8 cellular contexts compared by ENCODE assay signal in the genomic region with DNA sequence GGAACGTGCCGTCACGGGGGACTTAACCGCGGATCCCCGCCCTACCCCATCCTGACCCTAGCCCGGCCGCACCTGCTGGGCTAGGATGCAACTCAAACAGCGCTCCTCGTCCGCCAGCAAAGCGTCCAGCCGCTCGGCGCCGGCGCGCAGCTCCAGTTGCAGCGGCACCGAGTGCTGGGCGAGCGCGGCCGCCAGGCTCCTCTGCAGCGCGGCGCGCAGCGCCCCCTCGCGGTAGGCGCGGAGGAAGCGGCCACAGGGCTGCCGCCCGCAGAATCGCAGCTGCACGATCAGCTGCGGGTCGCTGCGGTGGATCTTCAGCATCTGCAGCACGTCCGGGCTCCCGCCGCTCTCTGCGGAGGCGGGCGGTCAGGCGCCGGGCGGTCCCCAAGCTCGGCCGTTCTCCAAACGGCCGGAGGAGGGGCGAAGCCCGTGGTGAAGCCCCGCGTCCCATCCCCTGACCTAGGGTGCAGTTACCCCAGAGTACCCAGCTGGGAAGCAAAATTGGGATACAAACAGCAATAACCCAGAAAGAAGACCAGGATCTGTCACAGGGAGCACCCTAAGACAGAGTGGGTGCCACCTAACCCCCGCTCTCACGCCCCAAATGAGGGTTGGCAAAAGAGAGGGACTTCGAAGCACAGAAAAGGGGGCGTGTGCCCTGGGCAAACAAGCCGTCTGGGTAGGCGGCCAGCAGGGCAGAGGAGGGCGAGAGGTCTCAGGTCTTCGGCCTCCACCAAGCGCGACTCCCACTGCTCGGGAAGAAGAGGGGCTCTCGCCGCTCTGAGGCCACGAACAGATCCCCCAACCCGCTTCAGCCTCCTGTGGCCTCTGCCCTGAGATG. TPM values are rescaled to one million over a fixed set of nuclear protein-coding genes. Genes with fewer than 3 reads are reported as not detected.
DNase-seq lines count a peak whose midpoint lies in the region; ATAC-seq and TF ChIP-seq lines count a peak whose summit lies in the region.

No MANE protein-coding gene starts in this region.

- POLR2A ChIA-PET in CD4-positive, alpha-beta T cell (lab: Charles Lee) = interaction anchor here (0.5 to 2.0 kb wide), 8 partner anchors 9 to 208 kb away, joined by 3 to 11 read pairs (median 6); partner anchors contain the start of genes CBFB and HSF4
- POLR2A ChIA-PET in OCI-LY7 (lab: Charles Lee) = interaction anchor here (0.5 to 0.7 kb wide), 5 partner anchors 37 to 137 kb away, joined by 3 to 5 read pairs (median 3); no protein-coding TSS in a partner anchor

- no peaks in the 10 kb centered on the region for H3K9me3 Mint-ChIP-seq in CD4-positive, alpha-beta T cell
- H3K9me3 Mint-ChIP-seq in naive B cell = no peaks in the 10 kb centered on the region
- no peaks in the 10 kb centered on the region for H3K9me3 Mint-ChIP-seq in stimulated activated effector memory CD8-positive, alpha-beta T cell treated with anti-CD3 and anti-CD28 coated beads, Interleukin-12 subunit alpha, Interleukin-12 subunit beta, amount 100 ng/mL, for 72 hours

- H3K4me1 Mint-ChIP-seq in CD4-positive, alpha-beta T cell (ENCODE audit: low read depth) = peaks cover 62% of the 10 kb centered on the region
- peaks cover 44 to 64% (median 56%) of the 10 kb centered on the region in 3 donors for H3K4me1 Mint-ChIP-seq in naive B cell
- peaks cover 68% of the 10 kb centered on the region for H3K4me1 Mint-ChIP-seq in stimulated activated effector memory CD8-positive, alpha-beta T cell treated with anti-CD3 and anti-CD28 coated beads, Interleukin-12 subunit alpha, Interleukin-12 subunit beta, amount 100 ng/mL, for 72 hours

- peak; percentile 35 for ATAC-seq in CD4-positive, alpha-beta T cell (ENCODE audit: poor library complexity)
- peak; percentile 21 for ATAC-seq in HG03280 (IDR thresholded peaks at IDR 0.05; ENCODE audit: unreplicated experiment)
- peak; percentile 58 for ATAC-seq in esophagus mucosa
- ATAC-seq in naive B cell (ENCODE audit: low read depth in 2 of 2) = peak; percentile 29 to 42
- peak; percentile 50 for ATAC-seq in stimulated activated effector memory CD8-positive, alpha-beta T cell treated with anti-CD3 and anti-CD28 coated beads, Interleukin-12 subunit alpha, Interleukin-12 subunit beta, amount 100 ng/mL, for 72 hours
- ATAC-seq in HG03439 (IDR thresholded peaks at IDR 0.05; ENCODE audit: unreplicated experiment) = no peak

- H3K27ac ChIP-seq in CD4-positive, alpha-beta T cell (ENCODE audit: low read depth, low read length) = no peak overlapping the region
- H3K27ac ChIP-seq in OCI-LY7 (ENCODE audit: low read depth, low read length, poor library complexity, severe bottlenecking) = no peak overlapping the region

- H3K9me3 ChIP-seq in CD4-positive, alpha-beta T cell (ENCODE audit: control insufficient read depth, low read length) = no peaks in the 10 kb centered on the region
- no peaks in the 10 kb centered on the region for H3K9me3 ChIP-seq in OCI-LY7 (ENCODE audit: low read length)

- no peaks in the 10 kb centered on the region for H3K79me2 ChIP-seq in OCI-LY7 (ENCODE audit: insufficient read depth, low read depth, low read length)

- H3K4me1 ChIP-seq in OCI-LY7 (ENCODE audit: insufficient read depth, low read length, poor library complexity, severe bottlenecking) = peaks cover 19% of the 10 kb centered on the region

- intact Hi-C loops in CD4-positive, alpha-beta T cell (cut with DNase I, micrococcal nuclease) = loop anchor here (1.0 to 2.0 kb wide), 4 partner anchors 30 to 178 kb away; partner anchors contain the start of gene PHAF1 (in 1 of the 2)
- intact Hi-C loops in OCI-LY7 (cut with micrococcal nuclease; ENCODE audit: unreplicated experiment) = loop anchor here (1.0 to 2.0 kb wide), 3 partner anchors 137 to 201 kb away; no protein-coding TSS in a partner anchor

- peak overlapping the region; percentile 40; the same call in 1 of the 2 replicates for H3K4me2 ChIP-seq in OCI-LY7 (ENCODE audit: low read length)

- H3K27ac Mint-ChIP-seq in CD4-positive, alpha-beta T cell = peak overlapping the region; percentile 95
- H3K27ac Mint-ChIP-seq in naive B cell = peak overlapping the region in 1 of 6 donors; percentile 70
- no peak overlapping the region for H3K27ac Mint-ChIP-seq in stimulated activated effector memory CD8-positive, alpha-beta T cell treated with anti-CD3 and anti-CD28 coated beads, Interleukin-12 subunit alpha, Interleukin-12 subunit beta, amount 100 ng/mL, for 72 hours

- DNase-seq in CD4-positive, alpha-beta T cell = peak; percentile 53 to 84 (median 75)
- peak; percentile 80 for DNase-seq in OCI-LY7 (ENCODE audit: low spot score)
- peak; percentile 83 for DNase-seq in activated T-cell treated with anti-CD3 and anti-CD28 coated beads for 48 hours (ENCODE audit: low read depth)
- DNase-seq in naive B cell = peak; percentile 79
- peak; percentile 86 to 89 for DNase-seq in stimulated activated effector memory CD8-positive, alpha-beta T cell treated with anti-CD3 and anti-CD28 coated beads, Interleukin-12 subunit alpha, Interleukin-12 subunit beta, amount 100 ng/mL, for 72 hours (ENCODE audit: low spot score in 2 of 2)

- peak; percentile 94 for TF ChIP-seq CTCF in CD4-positive, alpha-beta T cell (IDR thresholded peaks at IDR 0.05)
- TF ChIP-seq CTCF in OCI-LY7 (conservative IDR thresholded peaks at IDR 0.05; ENCODE audit: low read length) = peak; percentile 90

- CTCF ChIA-PET in CD4-positive, alpha-beta T cell (lab: Charles Lee) = interaction anchor here (0.6 to 3.1 kb wide), 56 partner anchors 9 to 325 kb away, joined by 3 to 43 read pairs (median 5); partner anchors contain the start of genes ATP6V0D1, CES3, E2F4 and EXOC3L1
- CTCF ChIA-PET in OCI-LY7 (lab: Charles Lee; ENCODE audit: unreplicated experiment) = interaction anchor here (1.1 kb wide), 1 partner anchor 55 kb away, joined by 3 read pairs; no protein-coding TSS in a partner anchor

- peaks cover 9% of the 10 kb centered on the region for H3K27me3 Mint-ChIP-seq in CD4-positive, alpha-beta T cell
- peaks cover 0 to 27% (median 6%) of the 10 kb centered on the region in 3 donors for H3K27me3 Mint-ChIP-seq in naive B cell

- H3K4me3 Mint-ChIP-seq in CD4-positive, alpha-beta T cell = peak overlapping the region; percentile 95
- H3K4me3 Mint-ChIP-seq in naive B cell = peak overlapping the region in 6 of 8 donors; percentile 47 to 71 (median 64)
- peak overlapping the region; percentile 95 for H3K4me3 Mint-ChIP-seq in stimulated activated effector memory CD8-positive, alpha-beta T cell treated with anti-CD3 and anti-CD28 coated beads, Interleukin-12 subunit alpha, Interleukin-12 subunit beta, amount 100 ng/mL, for 72 hours

- no peaks in the 10 kb centered on the region for H3K36me3 ChIP-seq in OCI-LY7 (ENCODE audit: insufficient read depth, low read length)

- H3K27me3 ChIP-seq in CD4-positive, alpha-beta T cell (ENCODE audit: control insufficient read depth, insufficient read depth, low read length) = no peaks in the 10 kb centered on the region

- H3K9me2 ChIP-seq in OCI-LY7 (ENCODE audit: insufficient read depth, low read length) = no peaks in the 10 kb centered on the region

- no peak overlapping the region for H3K4me3 ChIP-seq in OCI-LY7 (ENCODE audit: low read depth, low read length, poor library complexity, severe bottlenecking)

- no peaks in the 10 kb centered on the region for H4K20me1 ChIP-seq in OCI-LY7 (ENCODE audit: insufficient read depth, low read length)

- H3K36me3 Mint-ChIP-seq in CD4-positive, alpha-beta T cell (ENCODE audit: low read depth) = peaks cover 15% of the 10 kb centered on the region
- H3K36me3 Mint-ChIP-seq in naive B cell = no peaks in the 10 kb centered on the region
- H3K36me3 Mint-ChIP-seq in stimulated activated effector memory CD8-positive, alpha-beta T cell treated with anti-CD3 and anti-CD28 coated beads, Interleukin-12 subunit alpha, Interleukin-12 subunit beta, amount 100 ng/mL, for 72 hours = peaks cover 36% of the 10 kb centered on the region

- no peak overlapping the region for H2AFZ ChIP-seq in OCI-LY7 (ENCODE audit: low read length)

- BruUV-seq in OCI-LY7 (replicated peaks; lab: Mats Ljungman, UMichigan) = no TSS peak

RNA-seq across cellular contexts. Expression of gene TRADD, which starts 4.2 kb away (rescaled TPM):
- total RNA-seq in CD4-positive, alpha-beta T cell = 10 to 100 TPM; 32.4 to 34.0 TPM
- total RNA-seq in OCI-LY7 (2014; rRNA removed; shearing (Covaris generic)) = 11.3 and 11.6 TPM in 2 replicates
- total RNA-seq in OCI-LY7 (2022) = 15.4 and 16.7 TPM in 2 replicates
- total RNA-seq in esophagus mucosa = 18.0 TPM
- 10 to 100 TPM; 46.2 to 62.9 (median 54.4) TPM for polyA plus RNA-seq in naive B cell (ENCODE audit: low read depth in 6 of 6)

RNA-seq across cellular contexts. Expression of gene FBXL8, which starts 4.2 kb away (rescaled TPM):
- 10 to 100 TPM; 11.5 to 11.6 TPM for total RNA-seq in CD4-positive, alpha-beta T cell
- total RNA-seq in OCI-LY7 (2014; rRNA removed; shearing (Covaris generic)) = 5.8 and 7.3 TPM in 2 replicates
- total RNA-seq in OCI-LY7 (2022) (10.4 and 12.2 TPM in 2 replicates), esophagus mucosa (5.5 TPM)
- 1 to 10 TPM in 5 of 6 donors, not detected in 1; 1.0 to 2.0 (median 1.5) TPM for polyA plus RNA-seq in naive B cell (ENCODE audit: low read depth in 6 of 6)

RNA-seq across cellular contexts. Expression of gene B3GNT9, which starts 4.7 kb away (rescaled TPM):
- total RNA-seq in CD4-positive, alpha-beta T cell = 1 to 10 TPM; 2.0 to 2.5 TPM
- total RNA-seq in OCI-LY7 (2014; rRNA removed; shearing (Covaris generic)) = 1.1 and 2.7 TPM in 2 replicates
- total RNA-seq in OCI-LY7 (2022) = 2.7 TPM in 2 replicates
- total RNA-seq in esophagus mucosa = 3.7 TPM
- polyA plus RNA-seq in naive B cell (ENCODE audit: low read depth in 6 of 6) = under 1 TPM in 4 of 6 donors, not detected in 2; 0.09 to 0.73 (median 0.36) TPM

RNA-seq across cellular contexts. Expression of gene HSF4, which starts 9.0 kb away (rescaled TPM):
- total RNA-seq in CD4-positive, alpha-beta T cell = 10 to 100 TPM; 19.7 to 26.1 TPM
- total RNA-seq in OCI-LY7 (2014; rRNA removed; shearing (Covaris generic)) = 8.1 and 12.8 TPM in 2 replicates
- total RNA-seq in OCI-LY7 (2022) (16.2 and 17.0 TPM in 2 replicates), esophagus mucosa (10.9 TPM)
- polyA plus RNA-seq in naive B cell (ENCODE audit: low read depth in 6 of 6) = not detected

RNA-seq across cellular contexts. Expression of gene NOL3, which starts 14.8 kb away (rescaled TPM):
- 1 to 10 TPM; 1.1 to 1.2 TPM for total RNA-seq in CD4-positive, alpha-beta T cell
- total RNA-seq in OCI-LY7 (2014; rRNA removed; shearing (Covaris generic)) = 1.1 and 2.2 TPM in 2 replicates
- total RNA-seq in OCI-LY7 (2022) = 4.1 and 4.4 TPM in 2 replicates
- total RNA-seq in esophagus mucosa = 23.3 TPM
- under 1 TPM in 1 of 6 donors, not detected in 5; 0.27 TPM for polyA plus RNA-seq in naive B cell (ENCODE audit: low read depth in 6 of 6)
